13 cellular contexts compared by ENCODE assay signal in genomic region chr17:79910985-79911361, GRCh38.
DNase-seq lines count a peak whose midpoint lies in the region; TF ChIP-seq lines count a peak whose summit lies in the region.
"Had no signal": no experiment of that assay in that cellular context is flagged by ENCODE, and none has a peak within 500 bp of the region (broad histone marks: within the 10 kb centered on the region; RNA-seq: fewer than 3 reads in every experiment).

No MANE protein-coding gene starts in this region.

- no peak overlapping the region for H3K23ac ChIP-seq in neuronal stem cell (ENCODE audit: low read depth, low read length, poor library complexity)

- H3K4me3 Mint-ChIP-seq in chondrocyte (ENCODE audit: unreplicated experiment): no peak overlapping the region
- H3K4me3 Mint-ChIP-seq: B cell; CD8-positive, alpha-beta T cell; GM23338 had no signal

- no peak overlapping the region for H4K8ac ChIP-seq in neuronal stem cell (ENCODE audit: low read depth, low read length)

- peak overlapping the region; percentile 65 for H2AK5ac ChIP-seq in neuronal stem cell (ENCODE audit: low read depth, low read length)

- H3K27ac Mint-ChIP-seq in chondrocyte (ENCODE audit: unreplicated experiment): no peak overlapping the region
- H3K27ac Mint-ChIP-seq: B cell; CD8-positive, alpha-beta T cell; GM23338 had no signal

- no peak overlapping the region for H3K14ac ChIP-seq in neuronal stem cell (ENCODE audit: low read length)

- H2AFZ ChIP-seq in neuronal stem cell (ENCODE audit: low read length): no peak overlapping the region
- H2AFZ ChIP-seq: GM23338 had no signal

- H3K4me1 Mint-ChIP-seq in chondrocyte (ENCODE audit: low read depth): peaks cover 12% of the 10 kb centered on the region

- POLR2A ChIA-PET in HEK293 (lab: Yijun Ruan, JAX): no interaction called here

- no peaks in the 10 kb centered on the region for H3K36me3 Mint-ChIP-seq in chondrocyte (ENCODE audit: low read depth)
- H3K36me3 Mint-ChIP-seq: CD8-positive, alpha-beta T cell had no signal

- TF ChIP-seq CTCF in HEK293 (tag by site-specific recombination; IDR thresholded peaks at IDR 0.05) (no peak), chondrocyte (IDR thresholded peaks at IDR 0.05) (no peak)

- no peak overlapping the region for H2BK12ac ChIP-seq in neuronal stem cell (ENCODE audit: low read length)

- no peak overlapping the region for H2BK120ac ChIP-seq in neuronal stem cell (ENCODE audit: low read depth, low read length)

- H4K91ac ChIP-seq in neuronal stem cell (ENCODE audit: low read depth, low read length, poor library complexity): no peak overlapping the region

- no peaks in the 10 kb centered on the region for H3K79me1 ChIP-seq in neuronal stem cell (ENCODE audit: low read depth, low read length)

- H3K4me2 ChIP-seq in neuronal stem cell (ENCODE audit: insufficient read depth, low read length, poor library complexity, severe bottlenecking): no peak overlapping the region
- H3K4me2 ChIP-seq: BLaER1 treated with 17β-estradiol and CSF1 and Interleukin-3, amounts not matched to agents 10 nM and 100 nM; GM23338 had no signal

- CTCF ChIA-PET in HEK293 (lab: Yijun Ruan, JAX): interaction anchor here (0.6 to 1.0 kb wide), 3 partner anchors 13 to 157 kb away, joined by 3 read pairs; no protein-coding TSS in a partner anchor

- H3K4me1 ChIP-seq in HEK293 (ENCODE audit: control insufficient read depth, insufficient read depth, low read length) (no peaks in the 10 kb centered on the region), neuronal stem cell (ENCODE audit: control insufficient read depth in 2 of 2, insufficient read depth in 1 of 2, low read depth in 1 of 2, low read length in 2 of 2) (peaks cover 5 to 7% of the 10 kb centered on the region in 2 donors)

- H3K9ac ChIP-seq in neuronal stem cell (ENCODE audit: low read depth, low read length, poor library complexity): no peak overlapping the region
- H3K9ac ChIP-seq: BLaER1 treated with 17β-estradiol and CSF1 and Interleukin-3, amounts not matched to agents 10 nM and 100 nM had no signal

- peak; percentile 79 for DNase-seq in chondrocyte (ENCODE audit: low spot score)
- DNase-seq in neuronal stem cell (ENCODE audit: low spot score): no peak
- DNase-seq in middle frontal gyrus (ENCODE audit: extremely low spot score, low spot score): no peak
- DNase-seq in NCI-H510A treated with DMSO at 0.1 percent for 48 hours (lab: John Stamatoyannopoulos, UW): no peak
- no peak for DNase-seq in T-helper 1 cell
- DNase-seq: Calu3; CD8-positive, alpha-beta T cell; DMS79 treated with DMSO at 0.1 percent for 48 hours; GF-D8 had no signal

- no peak overlapping the region for H3K27ac ChIP-seq in HEK293 (ENCODE audit: extremely low read depth, low read depth, low read length)
- H3K27ac ChIP-seq in neuronal stem cell (replicated peaks; ENCODE audit: low read length): no peak overlapping the region
- H3K27ac ChIP-seq: BLaER1 treated with 17β-estradiol and CSF1 and Interleukin-3, amounts not matched to agents 10 nM and 100 nM had no signal

- H3K18ac ChIP-seq in neuronal stem cell (ENCODE audit: low read length): peak overlapping the region; percentile 88

- H3K9me3 ChIP-seq in HEK293 (ENCODE audit: control insufficient read depth, insufficient read depth, low read depth, low read length): no peaks in the 10 kb centered on the region
- no peaks in the 10 kb centered on the region for H3K9me3 ChIP-seq in neuronal stem cell (replicated peaks in 1 of 2; ENCODE audit: control insufficient read depth in 2 of 2, insufficient read depth in 1 of 2, low read depth in 1 of 2, low read length in 2 of 2)
- H3K9me3 ChIP-seq: BLaER1 treated with 17β-estradiol and CSF1 and Interleukin-3, amounts not matched to agents 10 nM and 100 nM had no signal

- H2BK15ac ChIP-seq in neuronal stem cell (ENCODE audit: low read length): peak overlapping the region; percentile 72

- H3K36me3 ChIP-seq in HEK293 (ENCODE audit: control insufficient read depth in 2 of 2, insufficient read depth in 1 of 2, low read length in 2 of 2): no peaks in the 10 kb centered on the region
- no peaks in the 10 kb centered on the region for H3K36me3 ChIP-seq in neuronal stem cell (replicated peaks in 1 of 2; ENCODE audit: control insufficient read depth in 2 of 2, insufficient read depth in 2 of 2, low read length in 2 of 2)
- H3K36me3 ChIP-seq: BLaER1 treated with 17β-estradiol and CSF1 and Interleukin-3, amounts not matched to agents 10 nM and 100 nM had no signal

- no peaks in the 10 kb centered on the region for H3K9me3 Mint-ChIP-seq in chondrocyte (ENCODE audit: low read depth)
- H3K9me3 Mint-ChIP-seq: CD8-positive, alpha-beta T cell; GM23338 had no signal

- H2BK5ac ChIP-seq in neuronal stem cell (ENCODE audit: low read length): no peak overlapping the region

- H3K27me3 ChIP-seq in neuronal stem cell (ENCODE audit: control insufficient read depth in 3 of 3, insufficient read depth in 3 of 3, low read depth in 1 of 3, low read length in 3 of 3): peaks cover 0 to 50% (median 2%) of the 10 kb centered on the region in 3 experiments

- H3K4me3 ChIP-seq in HEK293 (ENCODE audit: low read depth, low read length) (no peak overlapping the region), neuronal stem cell (ENCODE audit: low read length in 2 of 2) (no peak overlapping the region)
- H3K4me3 ChIP-seq: BLaER1 treated with 17β-estradiol and CSF1 and Interleukin-3, amounts not matched to agents 10 nM and 100 nM; GM23338 had no signal

- H3K4ac ChIP-seq in neuronal stem cell (ENCODE audit: low read length): no peak overlapping the region

- peaks cover 13% of the 10 kb centered on the region for H3K27me3 Mint-ChIP-seq in chondrocyte (ENCODE audit: low read depth)

- no CpG with 5 or more reads among the region's 14 CpGs for WGBS in neuronal stem cell (ENCODE audit: extremely low coverage in 2 of 2, insufficient read length in 2 of 2, insufficient replicate concordance in 1 of 2), 2 donors

TF ChIP-seq in HEK293, 187 proteins besides CTCF, POLR2A, EP300 and RAD21:
- 0 out of 2 replicates have a peak, but pooled peaks have one; percentile 12 for TF ChIP-seq ZNF600 (tag by site-specific recombination; IDR thresholded peaks at IDR 0.05)
- TF ChIP-seq, protein P1, sequence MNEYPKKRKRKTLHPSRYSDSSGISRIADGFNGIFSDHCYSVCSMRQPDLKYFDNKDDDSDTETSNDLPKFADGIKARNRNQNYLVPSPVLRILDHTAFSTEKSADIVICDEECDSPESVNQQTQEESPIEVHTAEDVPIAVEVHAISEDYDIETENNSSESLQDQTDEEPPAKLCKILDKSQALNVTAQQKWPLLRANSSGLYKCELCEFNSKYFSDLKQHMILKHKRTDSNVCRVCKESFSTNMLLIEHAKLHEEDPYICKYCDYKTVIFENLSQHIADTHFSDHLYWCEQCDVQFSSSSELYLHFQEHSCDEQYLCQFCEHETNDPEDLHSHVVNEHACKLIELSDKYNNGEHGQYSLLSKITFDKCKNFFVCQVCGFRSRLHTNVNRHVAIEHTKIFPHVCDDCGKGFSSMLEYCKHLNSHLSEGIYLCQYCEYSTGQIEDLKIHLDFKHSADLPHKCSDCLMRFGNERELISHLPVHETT (tag by site-specific recombination; IDR thresholded peaks at IDR 0.05): no peak
